In genomic region chr12:128570191-128571065, GRCh38 we compare ENCODE assay signal across 12 cellular contexts.
DNase-seq lines count a peak whose midpoint lies in the region; ATAC-seq lines count a peak whose summit lies in the region.
"Had no signal": no experiment of that assay in that cellular context is flagged by ENCODE, and none has a peak within 500 bp of the region (broad histone marks: within the 10 kb centered on the region; RNA-seq: fewer than 3 reads in every experiment).

No MANE protein-coding gene starts in this region.

- DNase-seq in central memory CD4-positive, alpha-beta T cell = peak; percentile 0
- no peak for DNase-seq in NCI-H345 (lab: John Stamatoyannopoulos, UW)
- no peak for DNase-seq in activated gamma-delta T cell (lab: John Stamatoyannopoulos, UW)
- DNase-seq: kidney, naive B cell, NCI-H524 had no signal

- ATAC-seq in GM18499 (IDR thresholded peaks at IDR 0.05; ENCODE audit: insufficient read depth, unreplicated experiment) = peak; percentile 76
- ATAC-seq in GM19351 (IDR thresholded peaks at IDR 0.05; ENCODE audit: unreplicated experiment) = peak; percentile 52
- peak; percentile 81 for ATAC-seq in HG03066 (IDR thresholded peaks at IDR 0.05; ENCODE audit: low read depth, unreplicated experiment)
- ATAC-seq in GM21515 (IDR thresholded peaks at IDR 0.05; ENCODE audit: unreplicated experiment) = no peak
- ATAC-seq: Right ventricle myocardium inferior, WTC11 had no signal
